1 cellular context compared by ENCODE assay signal in genomic region chr9:121640486-121641227, GRCh38.
TF ChIP-seq lines count a peak whose summit lies in the region.

No MANE protein-coding gene starts in this region.

TF ChIP-seq in SK-N-SH, 30 proteins besides CTCF, POLR2A, EP300 and RAD21:
- no peak for TF ChIP-seq TEAD4 (IDR thresholded peaks at IDR 0.05; ENCODE audit: borderline replicate concordance, insufficient read depth)
- TF ChIP-seq IRF3 (IDR thresholded peaks at IDR 0.05; ENCODE audit: low read depth, low read length): no peak
- no peak for TF ChIP-seq FOSL2 (IDR thresholded peaks at IDR 0.05; ENCODE audit: borderline replicate concordance, low read depth)
- no peak for TF ChIP-seq MAX (IDR thresholded peaks at IDR 0.05; ENCODE audit: low read depth)
- no peak for TF ChIP-seq ZBTB33 (IDR thresholded peaks at IDR 0.05; ENCODE audit: borderline replicate concordance, low read depth)
- TF ChIP-seq NFIC (IDR thresholded peaks at IDR 0.05; ENCODE audit: borderline replicate concordance): no peak
- TF ChIP-seq FOXM1 (IDR thresholded peaks at IDR 0.05; ENCODE audit: low read depth): no peak
- TF ChIP-seq FOXJ3 (CRISPR knock-in tag; IDR thresholded peaks at IDR 0.05): no peak
- TF ChIP-seq USF1 (IDR thresholded peaks at IDR 0.05; ENCODE audit: borderline replicate concordance, low read depth): no peak
- TF ChIP-seq SMC3 (IDR thresholded peaks at IDR 0.05; ENCODE audit: low read depth, low read length): no peak
